ENCODE assay signal across 1 cellular context in genomic region chr4:122775039-122775438, GRCh38.
TF ChIP-seq lines count a peak whose summit lies in the region.

No MANE protein-coding gene starts in this region.

TF ChIP-seq in K562, 482 proteins besides CTCF, POLR2A, EP300 and RAD21 (continued from another document and continues in another):
- TF ChIP-seq ZBTB2 (IDR thresholded peaks at IDR 0.05) (peak; percentile 51; the same call in 1 of the 2 replicates), USF1 (CRISPR knock-in tag; IDR thresholded peaks at IDR 0.05) (no peak), CXXC5 (CRISPR knock-in tag; IDR thresholded peaks at IDR 0.05) (peak; percentile 20; the same call in 1 of the 2 replicates), NCOR1 (IDR thresholded peaks at IDR 0.05) (0 out of 2 replicates have a peak, but pooled peaks have one; percentile 54), ZNF165 (CRISPR knock-in tag; IDR thresholded peaks at IDR 0.05; ENCODE audit: borderline replicate concordance) (no peak), IRF2 (CRISPR knock-in tag; IDR thresholded peaks at IDR 0.05) (no peak), KLF10 (CRISPR knock-in tag; IDR thresholded peaks at IDR 0.05) (no peak), ELF1 (tag; IDR thresholded peaks at IDR 0.05) (no peak), ZNF589 (CRISPR knock-in tag; IDR thresholded peaks at IDR 0.05; ENCODE audit: low read depth) (no peak), CREB5 (CRISPR knock-in tag; IDR thresholded peaks at IDR 0.05) (no peak), SOX6 (IDR thresholded peaks at IDR 0.05) (peak; percentile 61; the same call in 1 of the 2 replicates), DMBX1 (CRISPR knock-in tag; IDR thresholded peaks at IDR 0.05; ENCODE audit: borderline replicate concordance) (peak; percentile 35; the same call in 1 of the 2 replicates), ZNF133 (CRISPR knock-in tag; IDR thresholded peaks at IDR 0.05) (no peak), KLF1 (tag; IDR thresholded peaks at IDR 0.05) (no peak), ZNF592 (IDR thresholded peaks at IDR 0.05) (0 out of 2 replicates have a peak, but pooled peaks have one; percentile 31), ZNF239 (CRISPR knock-in tag; IDR thresholded peaks at IDR 0.05) (no peak), PHB (CRISPR knock-in tag; IDR thresholded peaks at IDR 0.05) (no peak), BRD9 (IDR thresholded peaks at IDR 0.05; ENCODE audit: low read depth, partially characterized antibody) (no peak), ARID1B (IDR thresholded peaks at IDR 0.05) (peak; percentile 75), ZNF76 (CRISPR knock-in tag; IDR thresholded peaks at IDR 0.05; ENCODE audit: borderline replicate concordance) (no peak), CCNT2 (IDR thresholded peaks at IDR 0.05; ENCODE audit: borderline replicate concordance, extremely low read depth, insufficient read length, low read depth, low read length) (no peak), CHD1 (IDR thresholded peaks at IDR 0.05; ENCODE audit: low read length) (no peak), ZNF785 (CRISPR knock-in tag; IDR thresholded peaks at IDR 0.05) (no peak), MEF2D (tag; conservative IDR thresholded peaks at IDR 0.05; ENCODE audit: low read depth) (no peak), TAF1 (IDR thresholded peaks at IDR 0.05; ENCODE audit: control insufficient read depth, extremely low read depth, insufficient read depth, low read length, severe bottlenecking) (no peak), NFIX (CRISPR knock-in tag; IDR thresholded peaks at IDR 0.05; ENCODE audit: low read depth) (no peak), DACH1 (IDR thresholded peaks at IDR 0.05; ENCODE audit: partially characterized antibody) (no peak), CBFA2T3 (IDR thresholded peaks at IDR 0.05) (peak; percentile 82), TCF3 (CRISPR knock-in tag; IDR thresholded peaks at IDR 0.05) (peak; percentile 81), TEAD4 (IDR thresholded peaks at IDR 0.05; ENCODE audit: low read length) (peak; percentile 73; the same call in 1 of the 2 replicates), TEAD4 (CRISPR knock-in tag; IDR thresholded peaks at IDR 0.05; ENCODE audit: borderline replicate concordance) (no peak), DPF2 (IDR thresholded peaks at IDR 0.05) (peak; percentile 60; the same call in 1 of the 2 replicates), FOXK2 (conservative IDR thresholded peaks at IDR 0.05 in 1 of 2, IDR thresholded peaks at IDR 0.05 in 1 of 2; ENCODE audit: low read depth in 2 of 2) (no peak), ZNF316 (IDR thresholded peaks at IDR 0.05) (peak; percentile 37), RFX7 (CRISPR knock-in tag; IDR thresholded peaks at IDR 0.05) (no peak), TRIM24 (IDR thresholded peaks at IDR 0.05) (0 out of 4 replicates have a peak, but pooled peaks of 1 of the 2 experiments have one; percentile 17), ZNF77 (CRISPR knock-in tag; IDR thresholded peaks at IDR 0.05) (no peak), SMARCE1 (IDR thresholded peaks at IDR 0.05) (0 out of 2 replicates have a peak, but pooled peaks have one; percentile 30), ZMIZ1 (IDR thresholded peaks at IDR 0.05; ENCODE audit: low read depth in 2 of 2, low read length in 2 of 2) (no peak), RNF2 (IDR thresholded peaks at IDR 0.05) (no peak), WHSC1 (IDR thresholded peaks at IDR 0.05; ENCODE audit: low read length) (no peak), U2AF2 (optimal IDR thresholded peaks at IDR 0.05; ENCODE audit: low read depth, low read length) (no peak), ZNF407 (IDR thresholded peaks at IDR 0.05; ENCODE audit: low read depth) (no peak), ESRRA (IDR thresholded peaks at IDR 0.05; ENCODE audit: borderline replicate concordance, low read depth) (peak; percentile 99), BHLHE40 (IDR thresholded peaks at IDR 0.05; ENCODE audit: low read length) (no peak), BCOR (IDR thresholded peaks at IDR 0.05) (no peak), ZNF212 (CRISPR knock-in tag; IDR thresholded peaks at IDR 0.05) (no peak), TOE1 (IDR thresholded peaks at IDR 0.05; ENCODE audit: borderline replicate concordance) (no peak), TOE1 (CRISPR knock-in tag; IDR thresholded peaks at IDR 0.05; ENCODE audit: borderline replicate concordance, low read depth) (no peak)
